20 cellular contexts compared by ENCODE assay signal in genomic region chr4:55925235-55925634, GRCh38.
"Had no signal": no experiment of that assay in that cellular context is flagged by ENCODE, and none has a peak within 500 bp of the region (broad histone marks: within the 10 kb centered on the region; RNA-seq: fewer than 3 reads in every experiment).

No MANE protein-coding gene starts in this region.

- H3K4me3 ChIP-seq: sigmoid colon, thoracic aorta, upper lobe of left lung had no signal

- ATAC-seq: left ventricle myocardium superior; naive thymus-derived CD4-positive, alpha-beta T cell; stimulated activated memory B cell treated with anti-CD40 and anti-IgM and Interleukin-4, amounts not matched to agents 10 μg/mL and 1 μg/mL and 100 μg/mL, for 72 hours had no signal

- H3K27ac ChIP-seq: neutrophil, sigmoid colon, thoracic aorta, upper lobe of left lung had no signal

- H3K4me3 Mint-ChIP-seq: activated B cell treated with CpG ODN at 0.5 μM for 24 hours; activated CD4-positive, alpha-beta memory T cell treated with anti-CD3 and anti-CD28 coated beads, Interleukin-2, amount 10 ng/mL, durations not matched to agents 7 days and 5 days; activated naive CD8-positive, alpha-beta T cell treated with anti-CD3 and anti-CD28 coated beads, Interleukin-2, amount 10 ng/mL, durations not matched to agents 7 days and 5 days; brain; endodermal cell; naive thymus-derived CD4-positive, alpha-beta T cell; stimulated activated memory B cell treated with anti-CD40 and anti-IgM and Interleukin-4, amounts not matched to agents 10 μg/mL and 1 μg/mL and 100 μg/mL, for 72 hours; T-helper 2 cell treated with Interferon-gamma antibody and Interleukin-4, amounts not matched to agents 5 μg/mL and 100 μg/mL, for 36 hours had no signal

- H3K27me3 Mint-ChIP-seq: activated B cell treated with CpG ODN at 0.5 μM for 24 hours; activated CD4-positive, alpha-beta memory T cell treated with anti-CD3 and anti-CD28 coated beads, Interleukin-2, amount 10 ng/mL, durations not matched to agents 7 days and 5 days; activated naive CD8-positive, alpha-beta T cell treated with anti-CD3 and anti-CD28 coated beads, Interleukin-2, amount 10 ng/mL, durations not matched to agents 7 days and 5 days; naive thymus-derived CD4-positive, alpha-beta T cell; stimulated activated memory B cell treated with anti-CD40 and anti-IgM and Interleukin-4, amounts not matched to agents 10 μg/mL and 1 μg/mL and 100 μg/mL, for 72 hours had no signal

- H3K9me3 ChIP-seq: neutrophil, sigmoid colon, thoracic aorta had no signal

- H3K4me1 ChIP-seq: sigmoid colon, upper lobe of left lung had no signal

- H3K9me3 Mint-ChIP-seq: activated B cell treated with CpG ODN at 0.5 μM for 24 hours; activated CD4-positive, alpha-beta memory T cell treated with anti-CD3 and anti-CD28 coated beads, Interleukin-2, amount 10 ng/mL, durations not matched to agents 7 days and 5 days; activated naive CD8-positive, alpha-beta T cell treated with anti-CD3 and anti-CD28 coated beads, Interleukin-2, amount 10 ng/mL, durations not matched to agents 7 days and 5 days; activated T-helper 2 cell treated with anti-CD3 and anti-CD28 coated beads, Interferon-gamma antibody, Interleukin-2, Interleukin-4, amounts not matched to agents 10 μg/mL and 5 μg/mL and 100 μg/mL, durations not matched to agents 14 hours and 24 hours and 36 hours; stimulated activated memory B cell treated with anti-CD40 and anti-IgM and Interleukin-4, amounts not matched to agents 10 μg/mL and 1 μg/mL and 100 μg/mL, for 72 hours; T-helper 2 cell treated with Interferon-gamma antibody and Interleukin-4, amounts not matched to agents 5 μg/mL and 100 μg/mL, for 36 hours had no signal

- H3K4me1 Mint-ChIP-seq: activated CD4-positive, alpha-beta memory T cell treated with anti-CD3 and anti-CD28 coated beads, Interleukin-2, amount 10 ng/mL, durations not matched to agents 7 days and 5 days; activated naive CD8-positive, alpha-beta T cell treated with anti-CD3 and anti-CD28 coated beads, Interleukin-2, amount 10 ng/mL, durations not matched to agents 7 days and 5 days; brain; naive thymus-derived CD4-positive, alpha-beta T cell had no signal

- DNase-seq: activated B cell treated with CpG ODN at 0.5 μM for 24 hours; activated CD4-positive, alpha-beta memory T cell treated with anti-CD3 and anti-CD28 coated beads, Interleukin-2, amount 10 ng/mL, durations not matched to agents 7 days and 5 days; activated CD4-positive, alpha-beta T cell treated with anti-CD3 and anti-CD28 coated beads for 4 hours; activated naive CD4-positive, alpha-beta T cell treated with Interleukin-2 at 50 U/mL for 16 hours; activated naive CD8-positive, alpha-beta T cell treated with anti-CD3 and anti-CD28 coated beads, Interleukin-2, amount 10 ng/mL, durations not matched to agents 7 days and 5 days; activated T-cell treated with anti-CD3 and anti-CD28 coated beads, Interleukin-2, amount 50 U/mL, for 1 hour; amygdala; central memory CD4-positive, alpha-beta T cell; endodermal cell; left ventricle myocardium superior; naive thymus-derived CD4-positive, alpha-beta T cell; sigmoid colon; stimulated activated CD4-positive, alpha-beta T cell treated with anti-CD3 and anti-CD28 coated beads, Interleukin-4, amount 100 ng/mL, for 4 hours had no signal

- H3K36me3 ChIP-seq: neutrophil, sigmoid colon, thoracic aorta, upper lobe of left lung had no signal

- H3K36me3 Mint-ChIP-seq: activated naive CD8-positive, alpha-beta T cell treated with anti-CD3 and anti-CD28 coated beads, Interleukin-2, amount 10 ng/mL, durations not matched to agents 7 days and 5 days; brain; stimulated activated memory B cell treated with anti-CD40 and anti-IgM and Interleukin-4, amounts not matched to agents 10 μg/mL and 1 μg/mL and 100 μg/mL, for 72 hours had no signal

- H3K27ac Mint-ChIP-seq: activated B cell treated with CpG ODN at 0.5 μM for 24 hours; activated CD4-positive, alpha-beta memory T cell treated with anti-CD3 and anti-CD28 coated beads, Interleukin-2, amount 10 ng/mL, durations not matched to agents 7 days and 5 days; activated naive CD8-positive, alpha-beta T cell treated with anti-CD3 and anti-CD28 coated beads, Interleukin-2, amount 10 ng/mL, durations not matched to agents 7 days and 5 days; activated T-helper 2 cell treated with anti-CD3 and anti-CD28 coated beads, Interferon-gamma antibody, Interleukin-2, Interleukin-4, amounts not matched to agents 10 μg/mL and 5 μg/mL and 100 μg/mL, durations not matched to agents 14 hours and 24 hours and 36 hours; brain; endodermal cell; naive thymus-derived CD4-positive, alpha-beta T cell; stimulated activated memory B cell treated with anti-CD40 and anti-IgM and Interleukin-4, amounts not matched to agents 10 μg/mL and 1 μg/mL and 100 μg/mL, for 72 hours; T-helper 2 cell treated with Interferon-gamma antibody and Interleukin-4, amounts not matched to agents 5 μg/mL and 100 μg/mL, for 36 hours had no signal

- H3K27me3 ChIP-seq: neutrophil, sigmoid colon, upper lobe of left lung had no signal
